17 cellular contexts compared by ENCODE assay signal in genomic region chr11:2311456-2312201, GRCh38. TPM values are rescaled to one million over a fixed set of nuclear protein-coding genes. Genes with fewer than 3 reads are reported as not detected.
DNase-seq lines count a peak whose midpoint lies in the region; ATAC-seq and TF ChIP-seq lines count a peak whose summit lies in the region.
"Had no signal": no experiment of that assay in that cellular context is flagged by ENCODE, and none has a peak within 500 bp of the region (broad histone marks: within the 10 kb centered on the region; RNA-seq: fewer than 3 reads in every experiment).

No MANE protein-coding gene starts in this region.

- intact Hi-C loops in spleen (cut with DNase I; ENCODE audit: low total_unique reads), result no loop called here

- DNase-seq in NCI-H1417 (lab: John Stamatoyannopoulos, UW), result peak in 2 of 3 experiments; percentile 52 to 76
- no peak for DNase-seq in NCI-H1417 treated with DMSO at 0.1 percent for 48 hours (lab: John Stamatoyannopoulos, UW)
- DNase-seq in RWPE2 (ENCODE audit: low spot score), result peak; percentile 61
- no peak for DNase-seq in right atrium auricular region (ENCODE audit: low spot score)
- peak; percentile 54 for DNase-seq in spleen
- no peak for DNase-seq in central memory CD4-positive, alpha-beta T cell
- no peak for DNase-seq in SK-N-DZ (ENCODE audit: low spot score)
- DNase-seq in kidney glomerular epithelial cell (lab: John Stamatoyannopoulos, UW), result no peak
- DNase-seq: H9; NK-92 treated with Interleukin-12 subunit alpha and Interleukin-12 subunit beta, amount 100 ng/mL, for 24 hours; stimulated activated naive B cell treated with anti-CD40 and anti-IgM and Interleukin-4, amounts not matched to agents 10 μg/mL and 1 μg/mL and 100 μg/mL, for 72 hours had no signal

- no peaks in the 10 kb centered on the region for H3K4me1 ChIP-seq in RWPE2 (ENCODE audit: insufficient read depth, poor library complexity, severe bottlenecking)
- H3K4me1 ChIP-seq in right atrium auricular region, result peaks cover 0 to 52% of the 10 kb centered on the region in 2 donors
- H3K4me1 ChIP-seq in spleen, result peaks cover 3 to 60% (median 23%) of the 10 kb centered on the region in 6 donors

- H3K27ac ChIP-seq in RWPE2 (ENCODE audit: poor library complexity, severe bottlenecking) (no peak overlapping the region), right atrium auricular region (peak overlapping the region; percentile 85 to 92), spleen (peak overlapping the region in 3 of 8 donors; percentile 0 to 33 (median 7))
- H3K27ac ChIP-seq: 22Rv1, SK-N-MC had no signal

- H3K36me3 ChIP-seq in RWPE2 (ENCODE audit: low read depth) (no peaks in the 10 kb centered on the region), right atrium auricular region (no peaks in the 10 kb centered on the region), spleen (no peaks in the 10 kb centered on the region)

- TF ChIP-seq CTCF in RWPE2 (IDR thresholded peaks at IDR 0.05; ENCODE audit: poor library complexity, severe bottlenecking) (no peak), right atrium auricular region (IDR thresholded peaks at IDR 0.05) (no peak), spleen (IDR thresholded peaks at IDR 0.05 in 8 of 11, conservative IDR thresholded peaks at IDR 0.05 in 3 of 11) (no peak)

- no peak overlapping the region for H3K4me3 ChIP-seq in RWPE2 (ENCODE audit: severe bottlenecking)
- no peak overlapping the region for H3K4me3 ChIP-seq in right atrium auricular region
- H3K4me3 ChIP-seq in spleen, result no peak overlapping the region
- H3K4me3 ChIP-seq: dorsolateral prefrontal cortex, lung, SK-N-MC had no signal

- 83 to 88% (median 86%) methylated on average over 17 to 18 of the region's 18 CpGs for WGBS in spleen, 5 donors

- H3K27me3 ChIP-seq in RWPE2 (ENCODE audit: insufficient read depth, poor library complexity, severe bottlenecking) (no peaks in the 10 kb centered on the region), right atrium auricular region (no peaks in the 10 kb centered on the region), spleen (replicated peaks in 1 of 7) (no peaks in the 10 kb centered on the region)
- H3K27me3 ChIP-seq: dorsolateral prefrontal cortex had no signal

- no peak for TF ChIP-seq POLR2A in spleen (IDR thresholded peaks at IDR 0.05)

- H3K9me3 ChIP-seq in RWPE2 (ENCODE audit: severe bottlenecking), result no peaks in the 10 kb centered on the region
- H3K9me3 ChIP-seq in right atrium auricular region, result no peaks in the 10 kb centered on the region
- no peaks in the 10 kb centered on the region for H3K9me3 ChIP-seq in spleen

- peak; percentile 5; the same call in 1 of the 3 replicates for ATAC-seq in RWPE2 (ENCODE audit: low read depth)
- ATAC-seq: activated T-helper 17 cell treated with anti-CD3 and anti-CD28 coated beads, Interleukin-2, amount 50 U/mL, for 72 hours; stimulated activated naive B cell treated with anti-CD40 and anti-IgM and Interleukin-4, amounts not matched to agents 10 μg/mL and 1 μg/mL and 100 μg/mL, for 72 hours had no signal

RNA-seq across cellular contexts. Expression of gene TSPAN32, which starts 9.8 kb away (rescaled TPM):
- total RNA-seq in right atrium auricular region, result 10 to 100 TPM in 1 of 2 donors, 1 to 10 TPM in 1; 2.6 to 15.2 TPM
- 10 to 100 TPM; 10.6 to 21.0 (median 17.6) TPM for total RNA-seq in spleen
- polyA plus RNA-seq in spleen, result 10 to 100 TPM; 11.2 to 21.8 (median 14.1) TPM
- not detected in 2 replicates for polyA plus RNA-seq in SK-N-DZ (2014; cell fraction: cytosol; rRNA removed)
- polyA plus RNA-seq in SK-N-DZ (2014; cell fraction: nucleus; rRNA removed), result 0.17 and 0.58 TPM in 2 replicates
- total RNA-seq: H9, neural crest cell had no signal

RNA-seq across cellular contexts. Expression of gene C11orf21, which starts 9.9 kb away (rescaled TPM):
- total RNA-seq in right atrium auricular region (10 to 100 TPM in 1 of 2 donors, 1 to 10 TPM in 1; 1.4 to 11.9 TPM), spleen (10 to 100 TPM; 10.6 to 24.9 (median 18.1) TPM)
- 10 to 100 TPM in 1 of 3 donors, 1 to 10 TPM in 2; 8.6 to 12.1 (median 8.9) TPM for polyA plus RNA-seq in spleen
- not detected in 2 replicates for polyA plus RNA-seq in SK-N-DZ (2014; cell fraction: cytosol; rRNA removed)
- 0.29 TPM in 1 of 2 replicates, not detected in the other for polyA plus RNA-seq in SK-N-DZ (2014; cell fraction: nucleus; rRNA removed)
- total RNA-seq: H9, neural crest cell had no signal

RNA-seq across cellular contexts. Expression of gene ASCL2, which starts 41.2 kb away (rescaled TPM):
- total RNA-seq in right atrium auricular region (under 1 TPM in 1 of 2 donors, not detected in 1; 0.51 TPM), spleen (1 to 10 TPM; 1.9 to 3.0 (median 2.3) TPM)
- polyA plus RNA-seq in spleen, result 1 to 10 TPM in 1 of 3 donors, under 1 TPM in 2; 0.68 to 1.3 (median 0.93) TPM
- not detected in 2 replicates for polyA plus RNA-seq in SK-N-DZ (2014; cell fraction: cytosol; rRNA removed)
- not detected in 2 replicates for polyA plus RNA-seq in SK-N-DZ (2014; cell fraction: nucleus; rRNA removed)

Comparison
In these comparisons a context has a peak if more than half of its experiments do, and no peak if none do; other contexts are left out.
1. DNase-seq: peak in NCI-H1417 (2 of 3), RWPE2 (single experiment) and spleen (single experiment); none in NCI-H1417 treated with DMSO at 0.1 percent for 48 hours (single experiment), right atrium auricular region (single experiment), central memory CD4-positive, alpha-beta T cell (single experiment), SK-N-DZ (single experiment) and kidney glomerular epithelial cell (single experiment).